In genomic region chr3:177427096-177427495, GRCh38 we compare ENCODE assay signal across 8 cellular contexts.
DNase-seq lines count a peak whose midpoint lies in the region; ATAC-seq and TF ChIP-seq lines count a peak whose summit lies in the region.

No MANE protein-coding gene starts in this region.

- H3K27ac ChIP-seq in heart left ventricle: peak overlapping the region in 1 of 12 donors; percentile 84

- peaks cover 0 to 59% (median 3%) of the 10 kb centered on the region in 12 donors for H3K4me1 ChIP-seq in heart left ventricle

- DNase-seq in left ventricle myocardium superior (no peak), heart left ventricle (no peak), NCI-H2227 treated with DMSO at 0.1 percent for 48 hours (lab: John Stamatoyannopoulos, UW) (no peak), SHP77 (lab: John Stamatoyannopoulos, UW) (no peak), iPS-NIHi11 (ENCODE audit: low spot score) (no peak)
- DNase-seq in activated CD8-positive, alpha-beta memory T cell treated with anti-CD3 and anti-CD28 coated beads, Interleukin-2, amount 50 U/mL, for 4 hours: peak; percentile 18
- DNase-seq in stimulated activated CD4-positive, alpha-beta T cell treated with anti-CD3 and anti-CD28 coated beads, TNF-alpha, amount 100 ng/mL, for 24 hours (ENCODE audit: low read depth in 3 of 3): peak; percentile 9 to 51 (median 46)

- no peak for TF ChIP-seq CTCF in heart left ventricle (IDR thresholded peaks at IDR 0.05)

- intact Hi-C loops in left ventricle myocardium superior (cut with micrococcal nuclease) (no loop called here), heart left ventricle (cut with DNase I) (no loop called here)

- 77 to 88% (median 82%) methylated on average over 7 of the region's 7 CpGs for WGBS in heart left ventricle, 4 donors

- no peaks in the 10 kb centered on the region for H3K27me3 ChIP-seq in heart left ventricle

- no peak overlapping the region for H3K4me3 ChIP-seq in heart left ventricle

- no peaks in the 10 kb centered on the region for H3K9me3 ChIP-seq in heart left ventricle

- no peaks in the 10 kb centered on the region for H3K36me3 ChIP-seq in heart left ventricle

- no peak for TF ChIP-seq POLR2A in heart left ventricle (IDR thresholded peaks at IDR 0.05)

- ATAC-seq in left ventricle myocardium superior (peak; percentile 22), heart left ventricle (no peak), HG03469 (IDR thresholded peaks at IDR 0.05; ENCODE audit: unreplicated experiment) (peak; percentile 99)

Comparison
In these comparisons a context has a peak if more than half of its experiments do, and no peak if none do; other contexts are left out.
1. ATAC-seq: peak in left ventricle myocardium superior (single experiment) and HG03469 (single experiment); none in heart left ventricle (0 of 4).
2. DNase-seq: peak in activated CD8-positive, alpha-beta memory T cell treated with anti-CD3 and anti-CD28 coated beads, Interleukin-2, amount 50 U/mL, for 4 hours (single experiment) and stimulated activated CD4-positive, alpha-beta T cell treated with anti-CD3 and anti-CD28 coated beads, TNF-alpha, amount 100 ng/mL, for 24 hours (3 of 3); none in left ventricle myocardium superior (single experiment), heart left ventricle (0 of 5), NCI-H2227 treated with DMSO at 0.1 percent for 48 hours (single experiment), SHP77 (0 of 2) and iPS-NIHi11 (single experiment).